ENCODE assay signal across 12 cellular contexts in the genomic region with DNA sequence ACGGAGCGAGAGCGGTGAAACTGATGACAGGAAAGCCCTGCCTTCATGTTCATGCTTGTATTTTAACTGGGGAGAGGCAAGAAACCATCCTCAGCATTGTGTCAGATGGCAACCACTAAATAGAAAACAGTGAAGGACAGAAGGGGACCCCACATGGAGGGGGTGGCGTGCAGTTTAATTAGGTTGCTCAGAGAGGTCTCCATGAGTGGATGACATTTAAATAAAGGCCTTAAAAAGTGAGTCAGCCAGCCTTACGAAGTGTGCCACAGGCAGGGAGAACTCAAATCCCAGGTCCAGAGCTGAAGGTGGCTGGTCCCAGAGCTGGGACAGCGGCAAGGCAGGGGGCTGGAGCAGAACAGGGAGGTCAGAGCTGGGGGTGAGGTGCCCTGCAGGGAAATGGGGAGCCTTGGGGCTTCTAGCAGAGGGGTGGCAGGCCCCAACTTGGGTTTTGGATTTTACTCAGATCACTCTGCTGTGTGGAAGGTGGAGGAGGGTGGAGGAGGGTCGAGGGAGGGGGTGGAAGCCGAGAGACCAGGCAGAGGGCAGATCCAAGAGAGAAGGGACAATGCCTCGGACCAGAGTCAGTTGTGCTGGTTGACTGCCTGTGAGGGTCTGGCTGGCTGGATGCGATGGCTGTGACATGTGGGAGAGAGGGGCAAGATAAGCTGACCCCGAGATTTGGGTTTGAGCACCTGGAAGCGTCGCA.
DNase-seq lines count a peak whose midpoint lies in the region; ATAC-seq and TF ChIP-seq lines count a peak whose summit lies in the region.
"Had no signal": no experiment of that assay in that cellular context is flagged by ENCODE, and none has a peak within 500 bp of the region (broad histone marks: within the 10 kb centered on the region; RNA-seq: fewer than 3 reads in every experiment).

No MANE protein-coding gene starts in this region.

- no peak overlapping the region for H3K4me3 ChIP-seq in esophagus squamous epithelium
- H3K4me3 ChIP-seq: spleen had no signal

- peak overlapping the region; percentile 23 to 93 (median 82) for H3K27ac ChIP-seq in esophagus squamous epithelium
- H3K27ac ChIP-seq: spleen had no signal

- intact Hi-C loops in esophagus squamous epithelium (cut with DNase I) (loop anchor here (10.0 kb wide), 1 partner anchor 84 kb away; no protein-coding TSS in a partner anchor), posterior vena cava (cut with DNase I) (no loop called here)

- WGBS in esophagus squamous epithelium, 2 donors = 63 to 72% methylated on average over 8 to 13 of the region's 13 CpGs

- DNase-seq in activated T-cell treated with anti-CD3 and anti-CD28 coated beads, Interleukin-2, amount 50 U/mL, for 48 hours = peak; percentile 23 to 31
- DNase-seq in activated T-cell treated with anti-CD3 and anti-CD28 coated beads for 4 hours (no peak), RPMI7951 (ENCODE audit: low read depth) (peak; percentile 49), esophagus squamous epithelium (lab: John Stamatoyannopoulos, UW) (no peak), SW 1271 (lab: John Stamatoyannopoulos, UW) (no peak), posterior vena cava (ENCODE audit: low spot score) (no peak)
- no peak for DNase-seq in stimulated activated naive CD8-positive, alpha-beta T cell treated with anti-CD3 and anti-CD28 coated beads, Interleukin-15, Interleukin-2, amounts not matched to agents 100 U/mL and 50 U/mL, for 24 hours
- DNase-seq: Caco-2, KG1, NCI-H1436 treated with DMSO at 0.1 percent for 48 hours, spleen had no signal

- ATAC-seq in stimulated activated naive CD8-positive, alpha-beta T cell treated with anti-CD3 and anti-CD28 coated beads, Interleukin-15, Interleukin-2, amounts not matched to agents 100 U/mL and 50 U/mL, for 24 hours = peak; percentile 60
- ATAC-seq in GM18511 (IDR thresholded peaks at IDR 0.05; ENCODE audit: unreplicated experiment) = no peak

- TF ChIP-seq POLR2A in esophagus squamous epithelium (IDR thresholded peaks at IDR 0.05) = no peak

- H3K4me1 ChIP-seq in esophagus squamous epithelium = peaks cover 26 to 52% (median 47%) of the 10 kb centered on the region in 3 donors

- no peaks in the 10 kb centered on the region for H3K27me3 ChIP-seq in esophagus squamous epithelium
- H3K27me3 ChIP-seq: spleen had no signal

- H3K36me3 ChIP-seq in esophagus squamous epithelium = no peaks in the 10 kb centered on the region
- H3K36me3 ChIP-seq: spleen had no signal

- H3K9me3 ChIP-seq in esophagus squamous epithelium = no peaks in the 10 kb centered on the region
- H3K9me3 ChIP-seq: Caco-2, spleen had no signal

- TF ChIP-seq CTCF in esophagus squamous epithelium (IDR thresholded peaks at IDR 0.05) = no peak

Comparison
In these comparisons a context has a peak if more than half of its experiments do, and no peak if none do; other contexts are left out.
1. DNase-seq: peak in activated T-cell treated with anti-CD3 and anti-CD28 coated beads, Interleukin-2, amount 50 U/mL, for 48 hours (2 of 2) and RPMI7951 (single experiment); none in activated T-cell treated with anti-CD3 and anti-CD28 coated beads for 4 hours (single experiment), esophagus squamous epithelium (single experiment), stimulated activated naive CD8-positive, alpha-beta T cell treated with anti-CD3 and anti-CD28 coated beads, Interleukin-15, Interleukin-2, amounts not matched to agents 100 U/mL and 50 U/mL, for 24 hours (single experiment), SW 1271 (0 of 2) and posterior vena cava (single experiment).